Comparison of ENCODE assay signal across 8 cellular contexts in the genomic region with DNA sequence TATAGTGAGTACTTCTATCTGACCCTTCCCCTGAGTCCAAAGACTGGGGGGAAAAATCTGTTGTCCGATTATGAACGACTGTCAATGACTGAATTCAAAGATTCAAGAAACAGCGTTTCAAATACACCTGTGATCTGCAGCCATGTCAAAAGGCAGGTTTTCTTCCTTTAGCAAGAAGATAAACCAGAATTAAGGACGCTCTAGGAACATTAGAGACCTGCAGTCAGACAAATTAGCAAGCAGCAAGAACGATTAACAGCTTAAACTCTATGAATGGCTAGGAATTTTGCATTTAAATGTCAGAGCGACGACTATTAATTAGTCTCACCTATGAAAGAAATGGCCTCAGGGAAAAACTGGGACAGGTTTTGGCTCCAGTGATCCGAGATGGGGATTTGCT. TPM values are rescaled to one million over a fixed set of nuclear protein-coding genes. Genes with fewer than 3 reads are reported as not detected.
DNase-seq lines count a peak whose midpoint lies in the region; TF ChIP-seq lines count a peak whose summit lies in the region.

No MANE protein-coding gene starts in this region.

- CTCF ChIA-PET in GM10248 (lab: Yijun Ruan, JAX), result no interaction called here

- peaks cover 62% of the 10 kb centered on the region for H3K4me1 ChIP-seq in smooth muscle cell (ENCODE audit: low read depth)

- H3K9me3 Mint-ChIP-seq in activated T-helper 1 cell treated with anti-CD3 and anti-CD28 coated beads, Interleukin-12 subunit alpha, Interleukin-12 subunit beta, Interleukin-2, Interleukin-4 antibody, amounts not matched to agents 30 ng/mL and 10 ng/mL and 1 ng/mL, durations not matched to agents 14 hours and 24 hours and 36 hours, result no peaks in the 10 kb centered on the region

- H3K27ac Mint-ChIP-seq in activated T-helper 1 cell treated with anti-CD3 and anti-CD28 coated beads, Interleukin-12 subunit alpha, Interleukin-12 subunit beta, Interleukin-2, Interleukin-4 antibody, amounts not matched to agents 30 ng/mL and 10 ng/mL and 1 ng/mL, durations not matched to agents 14 hours and 24 hours and 36 hours, result peak overlapping the region; percentile 97

- WGBS in smooth muscle cell (ENCODE audit: low lambda C conversion rate), result 7% methylated on average over 8 of the region's 8 CpGs

- peaks cover 23% of the 10 kb centered on the region for H3F3A ChIP-seq in smooth muscle cell (ENCODE audit: low read depth)

- intact Hi-C loops in activated T-helper 1 cell treated with anti-CD3 and anti-CD28 coated beads, Interleukin-12 subunit alpha, Interleukin-12 subunit beta, Interleukin-2, Interleukin-4 antibody, amounts not matched to agents 30 ng/mL and 10 ng/mL and 1 ng/mL, durations not matched to agents 14 hours and 24 hours and 36 hours (cut with micrococcal nuclease), result loop anchor here (5.0 kb wide), 1 partner anchor 512 kb away; no protein-coding TSS in a partner anchor

- peaks cover 53% of the 10 kb centered on the region for H3K79me2 ChIP-seq in smooth muscle cell (ENCODE audit: low read depth)

- no peaks in the 10 kb centered on the region for H3K36me3 ChIP-seq in smooth muscle cell (ENCODE audit: low read depth)

- H3K4me1 Mint-ChIP-seq in activated T-helper 1 cell treated with anti-CD3 and anti-CD28 coated beads, Interleukin-12 subunit alpha, Interleukin-12 subunit beta, Interleukin-2, Interleukin-4 antibody, amounts not matched to agents 30 ng/mL and 10 ng/mL and 1 ng/mL, durations not matched to agents 14 hours and 24 hours and 36 hours (ENCODE audit: low read depth), result peaks cover 62% of the 10 kb centered on the region

- peak overlapping the region; percentile 82 for H3K9ac ChIP-seq in smooth muscle cell (ENCODE audit: low read depth)

- H3K27me3 Mint-ChIP-seq in activated T-helper 1 cell treated with anti-CD3 and anti-CD28 coated beads, Interleukin-12 subunit alpha, Interleukin-12 subunit beta, Interleukin-2, Interleukin-4 antibody, amounts not matched to agents 30 ng/mL and 10 ng/mL and 1 ng/mL, durations not matched to agents 14 hours and 24 hours and 36 hours (ENCODE audit: insufficient read depth), result no peaks in the 10 kb centered on the region

- POLR2A ChIA-PET in GM10248 (lab: Yijun Ruan, JAX), result no interaction called here

- TF ChIP-seq CTCF in smooth muscle cell (IDR thresholded peaks at IDR 0.05; ENCODE audit: borderline replicate concordance, insufficient read depth, poor library complexity, severe bottlenecking), result no peak
- no peak for TF ChIP-seq CTCF in GM10248 (IDR thresholded peaks at IDR 0.05; ENCODE audit: control extremely low read depth, extremely low read depth, low read depth, missing control alignments)

- H3K27me3 ChIP-seq in smooth muscle cell (ENCODE audit: low read depth), result no peaks in the 10 kb centered on the region

- H3K36me3 Mint-ChIP-seq in activated T-helper 1 cell treated with anti-CD3 and anti-CD28 coated beads, Interleukin-12 subunit alpha, Interleukin-12 subunit beta, Interleukin-2, Interleukin-4 antibody, amounts not matched to agents 30 ng/mL and 10 ng/mL and 1 ng/mL, durations not matched to agents 14 hours and 24 hours and 36 hours (ENCODE audit: low read depth), result peaks cover 47% of the 10 kb centered on the region

- H4K20me1 ChIP-seq in smooth muscle cell (ENCODE audit: low read depth), result peaks cover 55% of the 10 kb centered on the region

- peak overlapping the region; percentile 97 for H3K27ac ChIP-seq in smooth muscle cell (ENCODE audit: low read depth)

- H2AFZ ChIP-seq in smooth muscle cell (ENCODE audit: low read depth), result no peak overlapping the region

- peak overlapping the region; percentile 98 for H3K4me3 Mint-ChIP-seq in activated T-helper 1 cell treated with anti-CD3 and anti-CD28 coated beads, Interleukin-12 subunit alpha, Interleukin-12 subunit beta, Interleukin-2, Interleukin-4 antibody, amounts not matched to agents 30 ng/mL and 10 ng/mL and 1 ng/mL, durations not matched to agents 14 hours and 24 hours and 36 hours

- peak overlapping the region; percentile 89 for H3K4me3 ChIP-seq in iPS-11a (ENCODE audit: low read depth, low read length)
- H3K4me3 ChIP-seq in smooth muscle cell, result peak overlapping the region; percentile 87

- peak overlapping the region; percentile 93 for H3K4me2 ChIP-seq in smooth muscle cell

- peak; percentile 57 for DNase-seq in DMS53 (lab: John Stamatoyannopoulos, UW)
- DNase-seq in DMS53 treated with DMSO at 0.1 percent for 48 hours (lab: John Stamatoyannopoulos, UW; ENCODE audit: unreplicated experiment), result no peak
- no peak for DNase-seq in activated T-helper 1 cell treated with anti-CD3 and anti-CD28 coated beads, Interleukin-12 subunit alpha, Interleukin-12 subunit beta, Interleukin-2, Interleukin-4 antibody, amounts not matched to agents 30 ng/mL and 10 ng/mL and 1 ng/mL, durations not matched to agents 14 hours and 24 hours and 36 hours (ENCODE audit: low spot score)
- DNase-seq in smooth muscle cell (lab: John Stamatoyannopoulos, UW; ENCODE audit: unreplicated experiment), result no peak
- no peak for DNase-seq in GDM1 (lab: John Stamatoyannopoulos, UW)
- no peak for DNase-seq in GM10248 (ENCODE audit: extremely low spot score)
- DNase-seq in activated effector memory CD4-positive, alpha-beta T cell treated with Interleukin-2 at 50 U/mL for 16 hours, result no peak

- no peaks in the 10 kb centered on the region for H3K9me3 ChIP-seq in smooth muscle cell (replicated peaks; ENCODE audit: low read depth)

RNA-seq across cellular contexts. Expression of gene DUSP6, which starts 2.0 kb away (rescaled TPM):
- total RNA-seq in activated T-helper 1 cell treated with anti-CD3 and anti-CD28 coated beads, Interleukin-12 subunit alpha, Interleukin-12 subunit beta, Interleukin-2, Interleukin-4 antibody, amounts not matched to agents 30 ng/mL and 10 ng/mL and 1 ng/mL, durations not matched to agents 14 hours and 24 hours and 36 hours, result 108 and 115 TPM in 2 replicates
- total RNA-seq in smooth muscle cell, result 147 and 195 TPM in 2 replicates
- 135 and 192 TPM in 2 replicates for polyA plus RNA-seq in smooth muscle cell
